In the genomic region with DNA sequence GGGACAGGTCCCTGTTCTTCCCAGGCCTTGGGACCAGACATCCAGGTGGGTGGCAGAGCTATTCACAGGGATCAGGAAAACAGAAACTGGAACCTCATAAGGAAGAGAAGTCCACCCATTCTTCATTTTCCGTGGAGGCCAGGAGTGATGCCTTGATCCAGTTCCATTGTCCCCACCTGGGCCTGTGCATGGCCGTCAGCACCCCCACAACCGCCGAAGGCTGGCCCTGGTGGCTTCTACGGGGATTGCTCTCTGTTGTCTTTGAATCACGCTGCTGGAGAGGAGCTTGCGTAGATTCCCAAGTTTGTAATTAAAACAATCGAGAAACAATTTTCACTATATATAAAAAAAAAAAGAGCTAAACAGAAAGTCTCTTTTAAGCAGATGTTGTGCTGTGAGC, we compare ENCODE assay signal across 22 cellular contexts.
DNase-seq lines count a peak whose midpoint lies in the region; ATAC-seq and TF ChIP-seq lines count a peak whose summit lies in the region.
"Had no signal": no experiment of that assay in that cellular context is flagged by ENCODE, and none has a peak within 500 bp of the region (broad histone marks: within the 10 kb centered on the region; RNA-seq: fewer than 3 reads in every experiment).

No MANE protein-coding gene starts in this region.

- H3K9me3 Mint-ChIP-seq in HFFc6 (no peaks in the 10 kb centered on the region), type B pancreatic cell (no peaks in the 10 kb centered on the region), endothelial cell (ENCODE audit: unreplicated experiment) (no peaks in the 10 kb centered on the region)
- H3K9me3 Mint-ChIP-seq in effector memory CD8-positive, alpha-beta T cell = no peaks in the 10 kb centered on the region
- H3K9me3 Mint-ChIP-seq: CD4-positive, alpha-beta memory T cell had no signal

- H3K27ac Mint-ChIP-seq in HFFc6 (no peak overlapping the region), type B pancreatic cell (no peak overlapping the region), endothelial cell (ENCODE audit: unreplicated experiment) (no peak overlapping the region)
- H3K27ac Mint-ChIP-seq in effector memory CD8-positive, alpha-beta T cell = peak overlapping the region; percentile 52 to 77

- H3K36me3 Mint-ChIP-seq in HFFc6 (ENCODE audit: low read depth) = no peaks in the 10 kb centered on the region
- H3K36me3 Mint-ChIP-seq in effector memory CD8-positive, alpha-beta T cell (ENCODE audit: insufficient read depth) = peaks cover 12% of the 10 kb centered on the region
- H3K36me3 Mint-ChIP-seq in type B pancreatic cell = peaks cover 5% of the 10 kb centered on the region
- no peaks in the 10 kb centered on the region for H3K36me3 Mint-ChIP-seq in endothelial cell (ENCODE audit: low read depth, unreplicated experiment)

- TF ChIP-seq CTCF in HFFc6 (IDR thresholded peaks at IDR 0.05) (peak; percentile 12; the same call in 1 of the 2 replicates), type B pancreatic cell (conservative IDR thresholded peaks at IDR 0.05) (peak; percentile 46), endothelial cell (IDR thresholded peaks at IDR 0.05; ENCODE audit: unreplicated experiment) (no peak)

- DNase-seq in HFFc6 (no peak), mesenteric fat pad (ENCODE audit: low spot score) (peak; percentile 59), type B pancreatic cell (ENCODE audit: extremely low spot score, unreplicated experiment) (no peak), hypothalamus (lab: John Stamatoyannopoulos, UW) (no peak), endothelial cell (ENCODE audit: low spot score) (no peak)
- DNase-seq in effector memory CD8-positive, alpha-beta T cell = no peak
- DNase-seq: Caco-2; CD4-positive, alpha-beta memory T cell; DMS 273 treated with DMSO at 0.1 percent for 48 hours; DND-41; KG1; NCI-H1092; NCI-H1436; NCI-H2029; NCI-H2227 treated with DMSO at 0.1 percent for 48 hours; NCI-H510A; NCI-H774; NK-92 treated with Interleukin-12 subunit alpha and Interleukin-12 subunit beta, amount 100 ng/mL, for 24 hours had no signal

- no peak for ATAC-seq in effector memory CD8-positive, alpha-beta T cell (replicated peaks)
- no peak for ATAC-seq in HG03159 (IDR thresholded peaks at IDR 0.05; ENCODE audit: unreplicated experiment)
- ATAC-seq: HCT116, Panc1, SK-N-SH treated with all-trans-retinoic acid at 6 μM for 48 hours had no signal

- H3K4me1 Mint-ChIP-seq in HFFc6 (ENCODE audit: low read depth) (no peaks in the 10 kb centered on the region; the same call in 1 of the 2 replicates), type B pancreatic cell (ENCODE audit: unreplicated experiment) (peaks cover 6% of the 10 kb centered on the region), endothelial cell (ENCODE audit: unreplicated experiment) (no peaks in the 10 kb centered on the region)
- peaks cover 11% of the 10 kb centered on the region in 2 donors for H3K4me1 Mint-ChIP-seq in effector memory CD8-positive, alpha-beta T cell (ENCODE audit: low read depth in 2 of 2)

- H3K4me3 Mint-ChIP-seq in HFFc6 (no peak overlapping the region), type B pancreatic cell (no peak overlapping the region), endothelial cell (ENCODE audit: unreplicated experiment) (no peak overlapping the region)
- H3K4me3 Mint-ChIP-seq in effector memory CD8-positive, alpha-beta T cell = no peak overlapping the region
- H3K4me3 Mint-ChIP-seq: CD4-positive, alpha-beta memory T cell had no signal

- H3K27me3 Mint-ChIP-seq in HFFc6 (ENCODE audit: insufficient read depth) (no peaks in the 10 kb centered on the region; the same call in 1 of the 2 replicates), type B pancreatic cell (no peaks in the 10 kb centered on the region), endothelial cell (ENCODE audit: unreplicated experiment) (peaks cover 2% of the 10 kb centered on the region)
- no peaks in the 10 kb centered on the region for H3K27me3 Mint-ChIP-seq in effector memory CD8-positive, alpha-beta T cell
- H3K27me3 Mint-ChIP-seq: CD4-positive, alpha-beta memory T cell had no signal

Comparison
In these comparisons a context has a peak if more than half of its experiments do, and no peak if none do; other contexts are left out.
1. H3K27ac Mint-ChIP-seq: peak in effector memory CD8-positive, alpha-beta T cell (2 of 2); none in HFFc6 (single experiment), type B pancreatic cell (single experiment) and endothelial cell (single experiment).